In genomic region chr4:124534133-124534532, GRCh38 we compare ENCODE assay signal across 7 cellular contexts.
"Had no signal": no experiment of that assay in that cellular context is flagged by ENCODE, and none has a peak within 500 bp of the region (broad histone marks: within the 10 kb centered on the region; RNA-seq: fewer than 3 reads in every experiment).

No MANE protein-coding gene starts in this region.

- ATAC-seq: K562 had no signal

- H3K27ac ChIP-seq: GM23248 had no signal

- H3K27ac Mint-ChIP-seq: H9, HFFc6 had no signal

- H3K4me3 Mint-ChIP-seq: H9, HFFc6 had no signal

- H2AFZ ChIP-seq: GM23248 had no signal

- DNase-seq: GM23248, H9, HCEC 1CT, HFFc6, IMR-90, KG1 had no signal

- H3K4me3 ChIP-seq: GM23248, K562 had no signal

- H3K9ac ChIP-seq: GM23248 had no signal

- H3K9me3 Mint-ChIP-seq: H9, HFFc6 had no signal
